In genomic region chr6:168909288-168909687, GRCh38 we compare ENCODE assay signal across 13 cellular contexts.
"Had no signal": no experiment of that assay in that cellular context is flagged by ENCODE, and none has a peak within 500 bp of the region (broad histone marks: within the 10 kb centered on the region; RNA-seq: fewer than 3 reads in every experiment).

No MANE protein-coding gene starts in this region.

- H3K4me1 Mint-ChIP-seq: neural progenitor cell had no signal

- H3K27ac Mint-ChIP-seq: activated naive CD4-positive, alpha-beta T cell treated with anti-CD3 and anti-CD28 coated beads, Interleukin-2, amount 50 U/mL, for 72 hours; neural progenitor cell; T-helper 2 cell treated with Interferon-gamma antibody and Interleukin-4, amounts not matched to agents 5 μg/mL and 100 μg/mL, for 36 hours had no signal

- DNase-seq: activated CD8-positive, alpha-beta memory T cell treated with anti-CD3 and anti-CD28 coated beads, Interleukin-2, amount 50 U/mL, for 4 hours; activated effector memory CD4-positive, alpha-beta T cell treated with anti-CD3 and anti-CD28 coated beads, Interleukin-2, amount 50 U/mL, for 16 hours; activated T-cell treated with anti-CD3 and anti-CD28 coated beads, Interleukin-2, amount 50 U/mL, for 4 hours; erythroblast; glutamatergic neuron; hypothalamus; left lung; midbrain; stimulated activated CD4-positive, alpha-beta T cell treated with anti-CD3 and anti-CD28 coated beads, Interleukin-2, amount 100 ng/mL, for 48 hours; upper lobe of left lung had no signal

- ATAC-seq: activated T-cell treated with anti-CD3 and anti-CD28 coated beads, Interleukin-2, amount 50 U/mL, for 4 hours; left lung had no signal

- H3K36me3 Mint-ChIP-seq: neural progenitor cell had no signal

- H3K4me3 Mint-ChIP-seq: activated T-cell treated with anti-CD3 and anti-CD28 coated beads, Interleukin-2, amount 50 U/mL, for 4 hours; T-helper 2 cell treated with Interferon-gamma antibody and Interleukin-4, amounts not matched to agents 5 μg/mL and 100 μg/mL, for 36 hours had no signal

- H3K9me3 Mint-ChIP-seq: activated naive CD4-positive, alpha-beta T cell treated with anti-CD3 and anti-CD28 coated beads, Interleukin-2, amount 50 U/mL, for 72 hours; activated T-cell treated with anti-CD3 and anti-CD28 coated beads, Interleukin-2, amount 50 U/mL, for 4 hours; T-helper 2 cell treated with Interferon-gamma antibody and Interleukin-4, amounts not matched to agents 5 μg/mL and 100 μg/mL, for 36 hours had no signal
